ENCODE assay signal across 28 cellular contexts in genomic region chr3:38600551-38600950, GRCh38. TPM values are rescaled to one million over a fixed set of nuclear protein-coding genes. Genes with fewer than 3 reads are reported as not detected.
"Had no signal": no experiment of that assay in that cellular context is flagged by ENCODE, and none has a peak within 500 bp of the region (broad histone marks: within the 10 kb centered on the region; RNA-seq: fewer than 3 reads in every experiment).

No MANE protein-coding gene starts in this region.

- H3K9ac ChIP-seq: KMS-11 had no signal

- DNase-seq: activated CD4-positive, alpha-beta T cell treated with anti-CD3 and anti-CD28 coated beads for 36 hours; activated CD4-positive, alpha-beta T cell treated with anti-CD3 and anti-CD28 coated beads, Interleukin-2, amount 10 ng/mL, durations not matched to agents 7 days and 5 days; activated CD4-positive, alpha-beta T cell treated with anti-CD3 and anti-CD28 coated beads, Interleukin-2, amount 50 U/mL, for 48 hours; activated CD8-positive, alpha-beta T cell treated with anti-CD3 and anti-CD28 coated beads, Interleukin-2, amount 10 ng/mL, durations not matched to agents 7 days and 5 days; activated naive CD4-positive, alpha-beta T cell treated with anti-CD3 and anti-CD28 coated beads, Interleukin-2, amount 10 ng/mL, durations not matched to agents 7 days and 5 days; activated naive CD8-positive, alpha-beta T cell treated with anti-CD3 and anti-CD28 coated beads, Interleukin-2, amount 50 U/mL, for 24 hours; activated T-cell treated with anti-CD3 and anti-CD28 coated beads, Interleukin-2, amount 50 U/mL, for 24 hours; anterior cingulate cortex; MM.1S; MV-4-11; NCI-H1092; NCI-H1436 treated with DMSO at 0.1 percent for 48 hours; NCI-H1694 treated with DMSO at 0.1 percent for 48 hours; NCI-H2029; NCI-H345; NCI-H526; NCI-H748 treated with DMSO at 0.1 percent for 48 hours; NK-92 treated with Interleukin-12 subunit alpha and Interleukin-12 subunit beta, amount 100 ng/mL, for 24 hours; PC-9; Right ventricle myocardium superior had no signal

- ATAC-seq: activated CD4-positive, alpha-beta T cell treated with anti-CD3 and anti-CD28 coated beads for 36 hours; activated CD4-positive, CD25-positive, alpha-beta regulatory T cell treated with anti-CD3 and anti-CD28 coated beads, Interleukin-2, amount 50 U/mL, for 24 hours; activated CD8-positive, alpha-beta T cell treated with anti-CD3 and anti-CD28 coated beads, Interleukin-2, amount 10 ng/mL, durations not matched to agents 7 days and 5 days; activated naive CD8-positive, alpha-beta T cell treated with anti-CD3 and anti-CD28 coated beads, Interleukin-2, amount 50 U/mL, for 24 hours; WTC11 had no signal

- H3K4me2 ChIP-seq: KMS-11, PC-9 had no signal

- H3K27ac ChIP-seq: KMS-11, PC-9, RWPE1, SK-N-MC had no signal

- H3K4me3 ChIP-seq: PC-9, SK-N-MC had no signal

RNA-seq across cellular contexts. Expression of gene SCN5A, which starts 48.9 kb away (rescaled TPM):
- total RNA-seq: activated CD4-positive, alpha-beta T cell treated with anti-CD3 and anti-CD28 coated beads, Interleukin-2, amount 10 ng/mL, durations not matched to agents 7 days and 5 days; activated T-helper 2 cell treated with anti-CD3 and anti-CD28 coated beads, Interferon-gamma antibody, Interleukin-2, Interleukin-4, amounts not matched to agents 10 μg/mL and 5 μg/mL and 100 μg/mL, durations not matched to agents 14 hours and 24 hours and 36 hours; bronchial epithelial cell; OCI-LY7 had no signal
